Comparison of ENCODE assay signal across 8 cellular contexts in genomic region chr11:9506489-9507343, GRCh38. TPM values are rescaled to one million over a fixed set of nuclear protein-coding genes. Genes with fewer than 3 reads are reported as not detected.
DNase-seq lines count a peak whose midpoint lies in the region; ATAC-seq lines count a peak whose summit lies in the region.

No MANE protein-coding gene starts in this region.

- CTCF ChIA-PET in activated CD4-positive, alpha-beta memory T cell treated with anti-CD3 and anti-CD28 coated beads, Interleukin-2, amount 10 ng/mL, durations not matched to agents 7 days and 5 days (lab: Charles Lee), result interaction anchor here (0.6 to 3.1 kb wide), 72 partner anchors 9 to 595 kb away, joined by 3 to 71 read pairs (median 4); partner anchors contain the start of genes IPO7 and ZNF143

- peaks cover 12% of the 10 kb centered on the region for H3K4me1 Mint-ChIP-seq in activated CD4-positive, alpha-beta memory T cell treated with anti-CD3 and anti-CD28 coated beads, Interleukin-2, amount 10 ng/mL, durations not matched to agents 7 days and 5 days

- H3K27me3 Mint-ChIP-seq in activated CD4-positive, alpha-beta memory T cell treated with anti-CD3 and anti-CD28 coated beads, Interleukin-2, amount 10 ng/mL, durations not matched to agents 7 days and 5 days, result no peaks in the 10 kb centered on the region

- no peak overlapping the region for H3K4me3 Mint-ChIP-seq in activated CD4-positive, alpha-beta memory T cell treated with anti-CD3 and anti-CD28 coated beads, Interleukin-2, amount 10 ng/mL, durations not matched to agents 7 days and 5 days

- peaks cover 27% of the 10 kb centered on the region for H3K36me3 Mint-ChIP-seq in activated CD4-positive, alpha-beta memory T cell treated with anti-CD3 and anti-CD28 coated beads, Interleukin-2, amount 10 ng/mL, durations not matched to agents 7 days and 5 days (ENCODE audit: low read depth)

- ATAC-seq in HG03432 (IDR thresholded peaks at IDR 0.05; ENCODE audit: unreplicated experiment) (peak; percentile 42), GM19467 (IDR thresholded peaks at IDR 0.05; ENCODE audit: unreplicated experiment) (no peak)

- POLR2A ChIA-PET in activated CD4-positive, alpha-beta memory T cell treated with anti-CD3 and anti-CD28 coated beads, Interleukin-2, amount 10 ng/mL, durations not matched to agents 7 days and 5 days (lab: Charles Lee), result interaction anchor here (0.8 to 2.3 kb wide), 4 partner anchors 46 to 341 kb away, joined by 3 to 13 read pairs (median 4); partner anchors contain the start of genes TMEM41B and ZNF143

- DNase-seq in DMS53 (lab: John Stamatoyannopoulos, UW) (peak; percentile 92), NCI-H82 (lab: John Stamatoyannopoulos, UW) (peak; percentile 83), medulla oblongata (ENCODE audit: extremely low spot score) (peak; percentile 87)
- DNase-seq in activated CD4-positive, alpha-beta memory T cell treated with anti-CD3 and anti-CD28 coated beads, Interleukin-2, amount 10 ng/mL, durations not matched to agents 7 days and 5 days, result peak; percentile 78
- DNase-seq in effector CD8-positive, alpha-beta T cell (lab: John Stamatoyannopoulos, UW), result peak; percentile 58
- DNase-seq in stimulated activated CD8-positive, alpha-beta memory T cell treated with anti-CD3 and anti-CD28 coated beads, Interleukin-15, amount 100 ng/mL, for 48 hours (ENCODE audit: low read depth in 2 of 2), result peak; percentile 36 to 39

- no peaks in the 10 kb centered on the region for H3K9me3 Mint-ChIP-seq in activated CD4-positive, alpha-beta memory T cell treated with anti-CD3 and anti-CD28 coated beads, Interleukin-2, amount 10 ng/mL, durations not matched to agents 7 days and 5 days

- H3K27ac Mint-ChIP-seq in activated CD4-positive, alpha-beta memory T cell treated with anti-CD3 and anti-CD28 coated beads, Interleukin-2, amount 10 ng/mL, durations not matched to agents 7 days and 5 days, result no peak overlapping the region

RNA-seq across cellular contexts. Expression of gene ZNF143, which starts 45.9 kb away (rescaled TPM):
- 10 to 100 TPM; 43.5 to 45.5 TPM for total RNA-seq in activated CD4-positive, alpha-beta memory T cell treated with anti-CD3 and anti-CD28 coated beads, Interleukin-2, amount 10 ng/mL, durations not matched to agents 7 days and 5 days

Comparison
In these comparisons a context has a peak if more than half of its experiments do, and no peak if none do; other contexts are left out.
1. DNase-seq: peak in every context shown above with its lines; median percentile 92 in DMS53; 87 in medulla oblongata; 83 in NCI-H82; 78 in activated CD4-positive, alpha-beta memory T cell treated with anti-CD3 and anti-CD28 coated beads, Interleukin-2, amount 10 ng/mL, durations not matched to agents 7 days and 5 days; 58 in effector CD8-positive, alpha-beta T cell; 38 in stimulated activated CD8-positive, alpha-beta memory T cell treated with anti-CD3 and anti-CD28 coated beads, Interleukin-15, amount 100 ng/mL, for 48 hours.